ENCODE assay signal across 8 cellular contexts in the genomic region with DNA sequence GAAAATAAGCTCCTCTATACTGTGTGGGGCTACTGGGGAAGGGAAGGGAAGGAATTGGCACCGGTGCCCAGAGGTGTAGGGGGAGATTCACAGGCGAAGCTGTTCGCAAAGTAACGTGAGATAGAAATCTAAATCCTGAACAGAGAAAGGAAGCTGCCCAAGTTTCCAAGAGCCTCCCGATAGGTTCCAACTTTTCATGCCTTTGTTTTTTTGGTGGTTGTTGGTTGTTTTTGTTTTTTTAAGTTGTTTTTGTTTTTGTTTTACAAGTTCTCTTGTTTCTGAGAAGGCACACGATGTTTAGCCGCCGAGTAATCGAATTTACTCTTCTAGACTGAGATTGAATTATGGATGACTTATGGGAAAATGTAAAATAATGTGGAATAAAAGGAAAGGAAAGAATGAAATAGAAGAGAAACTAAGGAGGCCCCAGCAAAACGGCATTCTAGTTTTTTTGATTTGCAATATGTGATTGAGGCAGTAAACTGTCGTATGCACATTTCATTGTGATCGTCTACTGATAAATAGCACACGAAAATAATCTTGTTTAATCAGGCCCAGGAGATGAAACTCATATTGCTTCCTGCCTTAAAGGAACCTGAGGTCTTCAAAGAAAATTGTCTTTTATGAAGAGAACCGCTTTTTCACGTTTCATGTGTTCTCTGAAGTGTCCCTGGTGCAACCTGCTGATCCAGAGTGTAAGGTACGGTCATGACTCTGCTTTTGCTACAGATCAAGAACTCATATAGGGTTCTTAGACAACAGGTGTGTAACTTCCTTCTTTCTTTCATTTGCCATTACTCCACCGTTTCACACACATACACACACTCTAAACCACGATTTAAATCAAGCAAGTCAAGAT. TPM values are rescaled to one million over a fixed set of nuclear protein-coding genes. Genes with fewer than 3 reads are reported as not detected.
DNase-seq lines count a peak whose midpoint lies in the region; ATAC-seq, FAIRE-seq and TF ChIP-seq lines count a peak whose summit lies in the region.

No MANE protein-coding gene starts in this region.

- peak overlapping the region; percentile 89 for H2AFZ ChIP-seq in SK-N-SH (ENCODE audit: low read depth)

- peaks cover 2% of the 10 kb centered on the region for H3K27me3 Mint-ChIP-seq in activated CD4-positive, alpha-beta T cell treated with anti-CD3 and anti-CD28 coated beads, Interleukin-2, amount 10 ng/mL, durations not matched to agents 24 days and 14 days

- 27% methylated on average over 18 of the region's 18 CpGs for WGBS in SK-N-SH (ENCODE audit: low lambda C conversion rate)
- 20% methylated on average over 18 of the region's 18 CpGs for WGBS in esophagus squamous epithelium, 2 donors
- 34 to 43% (median 41%) methylated on average over 18 of the region's 18 CpGs for WGBS in ovary, 3 donors

- no peak for TF ChIP-seq EP300 in SK-N-SH (IDR thresholded peaks at IDR 0.05; ENCODE audit: borderline replicate concordance in 1 of 2, low read depth in 1 of 2, low read length in 1 of 2)
- no peak for TF ChIP-seq EP300 in ovary (IDR thresholded peaks at IDR 0.05)

- H3K4me3 ChIP-seq in SK-N-SH (ENCODE audit: low read depth in 2 of 2, low read length in 1 of 2), result peak overlapping the region; percentile 82 to 85
- H3K4me3 ChIP-seq in esophagus squamous epithelium, result peak overlapping the region; percentile 69 to 83 (median 82)
- peak overlapping the region; percentile 75 for H3K4me3 ChIP-seq in ovary

- H3K36me3 ChIP-seq in SK-N-SH (replicated peaks in 1 of 2; ENCODE audit: control insufficient read depth in 1 of 2, insufficient read depth in 2 of 2, low read length in 1 of 2), result no peaks in the 10 kb centered on the region
- H3K36me3 ChIP-seq in esophagus squamous epithelium, result no peaks in the 10 kb centered on the region
- no peaks in the 10 kb centered on the region for H3K36me3 ChIP-seq in ovary

- DNase-seq in activated CD4-positive, alpha-beta T cell treated with anti-CD3 and anti-CD28 coated beads, Interleukin-2, amount 10 ng/mL, durations not matched to agents 24 days and 14 days, result no peak
- DNase-seq in activated CD4-positive, alpha-beta T cell treated with anti-CD3 and anti-CD28 coated beads for 1 hour, result no peak
- DNase-seq in SK-N-SH, result no peak
- DNase-seq in esophagus squamous epithelium (lab: John Stamatoyannopoulos, UW), result no peak
- peak in 1 of 5 donors; percentile 47 for DNase-seq in ovary
- no peak for DNase-seq in NCI-H446 treated with DMSO at 0.1 percent for 48 hours (lab: John Stamatoyannopoulos, UW)
- no peak for DNase-seq in urothelium cell line (ENCODE audit: low spot score)

- peaks cover 23% of the 10 kb centered on the region for H4K20me1 ChIP-seq in SK-N-SH (ENCODE audit: insufficient read depth)

- POLR2A ChIA-PET in SK-N-SH (lab: Yijun Ruan, JAX), result interaction anchor here (1.6 kb wide), 1 partner anchor 136 kb away, joined by 5 read pairs; no protein-coding TSS in a partner anchor

- no peaks in the 10 kb centered on the region for H3K9me2 ChIP-seq in SK-N-SH

- no peak for ATAC-seq in HG03457 (IDR thresholded peaks at IDR 0.05; ENCODE audit: unreplicated experiment)

- H3K4me1 Mint-ChIP-seq in activated CD4-positive, alpha-beta T cell treated with anti-CD3 and anti-CD28 coated beads, Interleukin-2, amount 10 ng/mL, durations not matched to agents 24 days and 14 days, result peaks cover 52% of the 10 kb centered on the region

- TF ChIP-seq POLR2A in esophagus squamous epithelium (IDR thresholded peaks at IDR 0.05), result no peak
- TF ChIP-seq POLR2A in ovary (IDR thresholded peaks at IDR 0.05), result no peak

- H3K79me2 ChIP-seq in SK-N-SH (ENCODE audit: insufficient read depth), result peaks cover 40% of the 10 kb centered on the region

- peak overlapping the region; percentile 85 for H3K4me2 ChIP-seq in SK-N-SH

- H3K4me1 ChIP-seq in SK-N-SH (ENCODE audit: control insufficient read depth in 1 of 2, insufficient read depth in 2 of 2, low read depth in 1 of 2, low read length in 1 of 2), result peaks cover 0 to 15% of the 10 kb centered on the region in 2 experiments; a peak in 3 of 4 replicates
- H3K4me1 ChIP-seq in esophagus squamous epithelium, result peaks cover 0 to 58% (median 25%) of the 10 kb centered on the region in 3 donors
- no peaks in the 10 kb centered on the region for H3K4me1 ChIP-seq in ovary (ENCODE audit: insufficient read depth)

- no peak for TF ChIP-seq RAD21 in SK-N-SH (IDR thresholded peaks at IDR 0.05; ENCODE audit: low read length)

- no peaks in the 10 kb centered on the region for H3K9me3 ChIP-seq in SK-N-SH
- H3K9me3 ChIP-seq in esophagus squamous epithelium, result no peaks in the 10 kb centered on the region
- no peaks in the 10 kb centered on the region for H3K9me3 ChIP-seq in ovary

- H3K27ac ChIP-seq in SK-N-SH (ENCODE audit: low read depth in 2 of 2, low read length in 1 of 2) (peak overlapping the region; percentile 82 to 97), esophagus squamous epithelium (peak overlapping the region; percentile 92 to 99 (median 98)), ovary (peak overlapping the region; percentile 96)

- intact Hi-C loops in activated CD4-positive, alpha-beta T cell treated with anti-CD3 and anti-CD28 coated beads, Interleukin-2, amount 10 ng/mL, durations not matched to agents 24 days and 14 days (cut with micrococcal nuclease), result loop anchor here (5.0 to 10.0 kb wide), 5 partner anchors 128 to 856 kb away; partner anchors contain the start of genes CEP78, PSAT1 and VPS13A
- intact Hi-C loops in esophagus squamous epithelium (cut with DNase I), result loop anchor here (10.0 kb wide), 1 partner anchor 188 kb away; no protein-coding TSS in a partner anchor
- intact Hi-C loops in ovary (cut with DNase I), result loop anchor here in 3 of 4 donors (10.0 kb wide), 6 partner anchors 58 to 858 kb away; partner anchors contain the start of gene VPS13A (in 1 of the 3)

- TF ChIP-seq CTCF in SK-N-SH (IDR thresholded peaks at IDR 0.05) (no peak), esophagus squamous epithelium (IDR thresholded peaks at IDR 0.05) (no peak), ovary (IDR thresholded peaks at IDR 0.05) (no peak)

- H3K27me3 ChIP-seq in SK-N-SH (ENCODE audit: insufficient read depth) (no peaks in the 10 kb centered on the region), esophagus squamous epithelium (no peaks in the 10 kb centered on the region), ovary (no peaks in the 10 kb centered on the region)

- H3K4me3 Mint-ChIP-seq in activated CD4-positive, alpha-beta T cell treated with anti-CD3 and anti-CD28 coated beads, Interleukin-2, amount 10 ng/mL, durations not matched to agents 24 days and 14 days, result peak overlapping the region; percentile 88

- peaks cover 15% of the 10 kb centered on the region for H3F3A ChIP-seq in SK-N-SH (replicated peaks; ENCODE audit: insufficient read depth)

- CTCF ChIA-PET in SK-N-SH (lab: Yijun Ruan, JAX), result interaction anchor here (0.7 to 4.2 kb wide), 5 partner anchors 56 to 689 kb away, joined by 3 to 41 read pairs (median 4); no protein-coding TSS in a partner anchor

- H3K36me3 Mint-ChIP-seq in activated CD4-positive, alpha-beta T cell treated with anti-CD3 and anti-CD28 coated beads, Interleukin-2, amount 10 ng/mL, durations not matched to agents 24 days and 14 days (ENCODE audit: low read depth), result peaks cover 5% of the 10 kb centered on the region

- H3K27ac Mint-ChIP-seq in activated CD4-positive, alpha-beta T cell treated with anti-CD3 and anti-CD28 coated beads, Interleukin-2, amount 10 ng/mL, durations not matched to agents 24 days and 14 days, result peak overlapping the region; percentile 86

- no peak for FAIRE-seq in urothelium cell line (lab: Jason Lieb, UNC)

- peak overlapping the region; percentile 90 for H3K9ac ChIP-seq in SK-N-SH

- H3K9me3 Mint-ChIP-seq in activated CD4-positive, alpha-beta T cell treated with anti-CD3 and anti-CD28 coated beads, Interleukin-2, amount 10 ng/mL, durations not matched to agents 24 days and 14 days, result no peaks in the 10 kb centered on the region

TF ChIP-seq in SK-N-SH, 30 proteins besides CTCF, POLR2A, EP300 and RAD21:
- TF ChIP-seq SIN3A (IDR thresholded peaks at IDR 0.05; ENCODE audit: borderline replicate concordance, low read depth, low read length) (no peak), GATA2 (CRISPR knock-in tag; IDR thresholded peaks at IDR 0.05) (0 out of 2 replicates have a peak, but pooled peaks have one; percentile 12), RFX5 (IDR thresholded peaks at IDR 0.05; ENCODE audit: low read length) (no peak)

RNA-seq across cellular contexts. Expression of gene GNAQ, which starts 1.2 kb away (rescaled TPM):
- 22.7 and 26.3 TPM in 2 replicates for total RNA-seq in activated CD4-positive, alpha-beta T cell treated with anti-CD3 and anti-CD28 coated beads, Interleukin-2, amount 10 ng/mL, durations not matched to agents 24 days and 14 days
- polyA plus RNA-seq in SK-N-SH (2012; rRNA removed) (20.9 and 28.5 TPM in 2 replicates), ovary (10 to 100 TPM; 22.0 to 48.5 TPM)
- 35.6 and 46.1 TPM in 2 replicates for polyA plus RNA-seq in SK-N-SH (2012; cell fraction: cytosol; rRNA removed)
- polyA plus RNA-seq in SK-N-SH (2012; cell fraction: nucleus; rRNA removed), result 11.1 and 25.5 TPM in 2 replicates
- total RNA-seq in esophagus squamous epithelium (10 to 100 TPM; 18.1 to 35.1 (median 24.0) TPM), ovary (10 to 100 TPM; 33.5 to 72.2 (median 54.0) TPM)
